16 cellular contexts compared by ENCODE assay signal in the genomic region with DNA sequence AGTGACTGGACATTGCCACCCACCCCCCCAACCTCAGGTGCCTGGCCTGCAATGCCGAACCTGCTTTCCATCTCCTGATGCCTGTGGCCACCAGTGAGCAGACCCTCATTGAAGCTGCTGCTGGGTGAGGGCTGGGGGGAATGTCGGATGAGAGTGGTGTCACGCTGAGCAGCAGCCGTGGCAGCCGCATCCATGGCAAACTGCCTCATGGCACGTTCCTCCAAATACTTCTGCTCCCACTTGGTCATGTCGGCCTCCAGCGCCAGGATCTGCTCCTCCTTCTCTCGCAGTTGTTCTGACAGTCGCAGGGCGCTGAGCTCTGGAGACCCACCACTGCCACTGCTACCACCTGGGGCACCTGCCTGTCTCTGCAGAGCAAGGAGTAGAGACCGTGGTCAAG. TPM values are rescaled to one million over a fixed set of nuclear protein-coding genes. Genes with fewer than 3 reads are reported as not detected.
DNase-seq lines count a peak whose midpoint lies in the region; ATAC-seq and TF ChIP-seq lines count a peak whose summit lies in the region.
"Had no signal": no experiment of that assay in that cellular context is flagged by ENCODE, and none has a peak within 500 bp of the region (broad histone marks: within the 10 kb centered on the region; RNA-seq: fewer than 3 reads in every experiment).

No MANE protein-coding gene starts in this region.

- H3K36me3 Mint-ChIP-seq in activated CD8-positive, alpha-beta T cell treated with anti-CD3 and anti-CD28 coated beads, Interleukin-2, amount 10 ng/mL, durations not matched to agents 7 days and 5 days (ENCODE audit: low read depth) = no peaks in the 10 kb centered on the region
- no peaks in the 10 kb centered on the region for H3K36me3 Mint-ChIP-seq in CD8-positive, alpha-beta memory T cell
- H3K36me3 Mint-ChIP-seq: CD14-positive monocyte, memory B cell had no signal

- CTCF ChIA-PET in activated CD8-positive, alpha-beta T cell treated with anti-CD3 and anti-CD28 coated beads, Interleukin-2, amount 10 ng/mL, durations not matched to agents 7 days and 5 days (lab: Charles Lee) = no interaction called here
- CTCF ChIA-PET in CD8-positive, alpha-beta memory T cell (lab: Charles Lee) = no interaction called here

- DNase-seq in GM04504 (ENCODE audit: low read depth) (peak; percentile 5), spleen (peak; percentile 72), DMS 273 (lab: John Stamatoyannopoulos, UW; ENCODE audit: unreplicated experiment) (no peak), NCI-H524 treated with DMSO at 0.1 percent for 48 hours (lab: John Stamatoyannopoulos, UW) (no peak)
- DNase-seq in activated CD8-positive, alpha-beta T cell treated with anti-CD3 and anti-CD28 coated beads, Interleukin-2, amount 10 ng/mL, durations not matched to agents 7 days and 5 days = no peak
- no peak for DNase-seq in CD8-positive, alpha-beta memory T cell
- DNase-seq: NCI-H1048, NCI-H446 treated with DMSO at 0.1 percent for 48 hours had no signal

- H3K4me1 Mint-ChIP-seq in activated CD8-positive, alpha-beta T cell treated with anti-CD3 and anti-CD28 coated beads, Interleukin-2, amount 10 ng/mL, durations not matched to agents 7 days and 5 days (ENCODE audit: low read depth) = peaks cover 17% of the 10 kb centered on the region
- peaks cover 18 to 21% (median 21%) of the 10 kb centered on the region in 3 donors for H3K4me1 Mint-ChIP-seq in CD8-positive, alpha-beta memory T cell

- H3K9me3 Mint-ChIP-seq in activated CD8-positive, alpha-beta T cell treated with anti-CD3 and anti-CD28 coated beads, Interleukin-2, amount 10 ng/mL, durations not matched to agents 7 days and 5 days (ENCODE audit: insufficient read depth) = no peaks in the 10 kb centered on the region
- H3K9me3 Mint-ChIP-seq in CD8-positive, alpha-beta memory T cell = no peaks in the 10 kb centered on the region
- H3K9me3 Mint-ChIP-seq: activated T-helper 1 cell treated with anti-CD3 and anti-CD28 coated beads, Interleukin-12 subunit alpha, Interleukin-12 subunit beta, Interleukin-2, Interleukin-4 antibody, amounts not matched to agents 30 ng/mL and 10 ng/mL and 1 ng/mL, durations not matched to agents 14 hours and 24 hours and 36 hours; dendritic cell treated with granulocyte-macrophage colony-stimulating factor and Interleukin-4, amounts not matched to agents 40 ng/mL and 50 ng/mL, for 4 days; memory B cell had no signal

- intact Hi-C loops in spleen (cut with DNase I; ENCODE audit: low total_unique reads) = no loop called here

- 76 to 95% (median 79%) methylated on average over 10 to 12 of the region's 12 CpGs for WGBS in spleen, 5 donors

- peaks cover 0 to 90% (median 18%) of the 10 kb centered on the region in 6 donors for H3K36me3 ChIP-seq in spleen
- H3K36me3 ChIP-seq in CD8-positive, alpha-beta memory T cell (ENCODE audit: insufficient read depth, low read length) = no peaks in the 10 kb centered on the region

- no peak for TF ChIP-seq CTCF in spleen (IDR thresholded peaks at IDR 0.05 in 8 of 11, conservative IDR thresholded peaks at IDR 0.05 in 3 of 11)

- H3K27me3 Mint-ChIP-seq in activated CD8-positive, alpha-beta T cell treated with anti-CD3 and anti-CD28 coated beads, Interleukin-2, amount 10 ng/mL, durations not matched to agents 7 days and 5 days (ENCODE audit: low read depth) = peaks cover 19% of the 10 kb centered on the region
- peaks cover 5 to 14% of the 10 kb centered on the region in 2 donors for H3K27me3 Mint-ChIP-seq in CD8-positive, alpha-beta memory T cell

- H3K9me3 ChIP-seq in spleen = no peaks in the 10 kb centered on the region
- H3K9me3 ChIP-seq in CD8-positive, alpha-beta memory T cell (ENCODE audit: low read length) = no peaks in the 10 kb centered on the region
- H3K9me3 ChIP-seq: right lobe of liver, SJSA1 had no signal

- H3K27me3 ChIP-seq in layer of hippocampus (ENCODE audit: control insufficient read depth, insufficient read depth, low read length) (no peaks in the 10 kb centered on the region), spleen (replicated peaks in 1 of 7) (peaks cover 0 to 22% (median 6%) of the 10 kb centered on the region in 7 donors)
- H3K27me3 ChIP-seq in CD8-positive, alpha-beta memory T cell (ENCODE audit: insufficient read depth, low read length, poor library complexity, severe bottlenecking) = no peaks in the 10 kb centered on the region
- H3K27me3 ChIP-seq: right lobe of liver, SJSA1 had no signal

- H3K27ac Mint-ChIP-seq in activated CD8-positive, alpha-beta T cell treated with anti-CD3 and anti-CD28 coated beads, Interleukin-2, amount 10 ng/mL, durations not matched to agents 7 days and 5 days = no peak overlapping the region
- H3K27ac Mint-ChIP-seq in CD8-positive, alpha-beta memory T cell = peak overlapping the region in 1 of 8 donors; percentile 80
- H3K27ac Mint-ChIP-seq: activated T-helper 1 cell treated with anti-CD3 and anti-CD28 coated beads, Interleukin-12 subunit alpha, Interleukin-12 subunit beta, Interleukin-2, Interleukin-4 antibody, amounts not matched to agents 30 ng/mL and 10 ng/mL and 1 ng/mL, durations not matched to agents 14 hours and 24 hours and 36 hours; dendritic cell treated with granulocyte-macrophage colony-stimulating factor and Interleukin-4, amounts not matched to agents 40 ng/mL and 50 ng/mL, for 4 days; memory B cell had no signal

- ATAC-seq in activated CD8-positive, alpha-beta T cell treated with anti-CD3 and anti-CD28 coated beads, Interleukin-2, amount 10 ng/mL, durations not matched to agents 7 days and 5 days = no peak

- no peak overlapping the region for H3K4me3 ChIP-seq in spleen
- H3K4me3 ChIP-seq in CD8-positive, alpha-beta memory T cell (ENCODE audit: low read length) = no peak overlapping the region
- H3K4me3 ChIP-seq: right lobe of liver, SJSA1 had no signal

- POLR2A ChIA-PET in activated CD8-positive, alpha-beta T cell treated with anti-CD3 and anti-CD28 coated beads, Interleukin-2, amount 10 ng/mL, durations not matched to agents 7 days and 5 days (lab: Charles Lee) = no interaction called here
- POLR2A ChIA-PET in CD8-positive, alpha-beta memory T cell (lab: Charles Lee) = no interaction called here

- H3K27ac ChIP-seq in angular gyrus (ENCODE audit: low read depth, low read length) (peak overlapping the region; percentile 81), layer of hippocampus (ENCODE audit: low read depth, low read length) (peak overlapping the region; percentile 75), spleen (peak overlapping the region in 7 of 8 donors; percentile 41 to 96 (median 75))
- no peak overlapping the region for H3K27ac ChIP-seq in CD8-positive, alpha-beta memory T cell (ENCODE audit: low read depth, low read length)
- H3K27ac ChIP-seq: right lobe of liver, SJSA1 had no signal

- no peak for TF ChIP-seq POLR2A in spleen (IDR thresholded peaks at IDR 0.05)

- H3K4me3 Mint-ChIP-seq in activated CD8-positive, alpha-beta T cell treated with anti-CD3 and anti-CD28 coated beads, Interleukin-2, amount 10 ng/mL, durations not matched to agents 7 days and 5 days = no peak overlapping the region
- H3K4me3 Mint-ChIP-seq in CD8-positive, alpha-beta memory T cell = no peak overlapping the region
- H3K4me3 Mint-ChIP-seq: activated T-helper 1 cell treated with anti-CD3 and anti-CD28 coated beads, Interleukin-12 subunit alpha, Interleukin-12 subunit beta, Interleukin-2, Interleukin-4 antibody, amounts not matched to agents 30 ng/mL and 10 ng/mL and 1 ng/mL, durations not matched to agents 14 hours and 24 hours and 36 hours; CD14-positive monocyte; dendritic cell treated with granulocyte-macrophage colony-stimulating factor and Interleukin-4, amounts not matched to agents 40 ng/mL and 50 ng/mL, for 4 days; memory B cell had no signal

- peaks cover 19 to 95% (median 68%) of the 10 kb centered on the region in 6 donors for H3K4me1 ChIP-seq in spleen
- H3K4me1 ChIP-seq in CD8-positive, alpha-beta memory T cell (ENCODE audit: insufficient read depth, low read length) = peaks cover 18% of the 10 kb centered on the region

RNA-seq across cellular contexts. Expression of gene AMOTL2, which starts 14.2 kb away (rescaled TPM):
- total RNA-seq in spleen = 10 to 100 TPM; 27.5 to 83.4 (median 53.1) TPM
- 10 to 100 TPM in 1 of 3 donors, 1 to 10 TPM in 2; 3.8 to 15.7 (median 6.0) TPM for polyA plus RNA-seq in spleen
- total RNA-seq in activated CD8-positive, alpha-beta T cell treated with anti-CD3 and anti-CD28 coated beads, Interleukin-2, amount 10 ng/mL, durations not matched to agents 7 days and 5 days = not detected
- total RNA-seq in CD8-positive, alpha-beta memory T cell = not detected
- 0.10 TPM for polyA plus RNA-seq in CD8-positive, alpha-beta memory T cell
- total RNA-seq: activated T-helper 1 cell treated with anti-CD3 and anti-CD28 coated beads, Interleukin-12 subunit alpha, Interleukin-12 subunit beta, Interleukin-2, Interleukin-4 antibody, amounts not matched to agents 30 ng/mL and 10 ng/mL and 1 ng/mL, durations not matched to agents 14 hours and 24 hours and 36 hours had no signal
- polyA plus RNA-seq: CD14-positive monocyte had no signal

Comparison
In these comparisons a context has a peak if more than half of its experiments do, and no peak if none do; other contexts are left out.
1. DNase-seq: peak in GM04504 (single experiment) and spleen (single experiment); none in DMS 273 (single experiment), activated CD8-positive, alpha-beta T cell treated with anti-CD3 and anti-CD28 coated beads, Interleukin-2, amount 10 ng/mL, durations not matched to agents 7 days and 5 days (single experiment), NCI-H524 treated with DMSO at 0.1 percent for 48 hours (single experiment) and CD8-positive, alpha-beta memory T cell (0 of 5).
2. RNA of gene AMOTL2, which starts 14.2 kb away (total RNA-seq): 27.5 to 83.4 TPM in spleen; not detected in CD8-positive, alpha-beta memory T cell and not detected in activated CD8-positive, alpha-beta T cell treated with anti-CD3 and anti-CD28 coated beads, Interleukin-2, amount 10 ng/mL, durations not matched to agents 7 days and 5 days; every median in the first group is over 10 times any median in the second.